In the genomic region with DNA sequence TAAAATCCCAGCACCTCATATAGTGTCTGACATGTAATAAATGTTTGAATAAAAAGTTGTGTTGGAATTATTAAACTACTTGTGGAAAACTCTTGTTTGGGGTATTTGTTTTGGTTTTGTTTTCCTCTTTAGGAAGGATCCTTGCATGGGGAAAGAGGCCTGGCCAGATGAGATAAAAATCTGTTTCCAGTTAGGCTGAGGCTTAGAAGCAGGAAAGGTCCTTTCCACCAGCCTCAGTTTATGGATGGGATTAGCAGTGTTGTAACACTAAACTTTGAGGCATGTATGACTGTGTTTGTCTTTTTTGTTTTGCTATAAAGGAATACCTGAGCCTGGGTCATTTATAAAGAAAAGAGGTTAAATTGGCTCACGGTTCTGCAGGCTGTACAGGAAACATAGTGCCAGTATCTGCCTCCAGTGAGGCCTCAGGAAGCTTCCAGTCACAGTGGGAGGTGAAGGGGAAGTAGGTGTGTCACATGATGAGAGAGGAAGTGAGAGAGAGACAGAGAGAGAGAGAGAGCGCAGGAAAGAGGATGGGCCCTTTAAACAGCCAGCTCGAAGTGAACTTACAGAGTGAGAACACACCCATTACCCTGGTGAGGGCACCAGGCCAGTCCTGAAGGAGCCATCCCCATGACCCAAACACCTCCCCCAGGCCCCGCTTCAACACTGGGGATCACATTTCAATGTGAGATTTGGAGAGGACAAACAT, we compare ENCODE assay signal across 17 cellular contexts. TPM values are rescaled to one million over a fixed set of nuclear protein-coding genes. Genes with fewer than 3 reads are reported as not detected.
DNase-seq lines count a peak whose midpoint lies in the region; ATAC-seq and TF ChIP-seq lines count a peak whose summit lies in the region.
"Had no signal": no experiment of that assay in that cellular context is flagged by ENCODE, and none has a peak within 500 bp of the region (broad histone marks: within the 10 kb centered on the region; RNA-seq: fewer than 3 reads in every experiment).

No MANE protein-coding gene starts in this region.

- H3K9ac ChIP-seq in IMR-90 (ENCODE audit: low read depth, low read length) (no peak overlapping the region), adipocyte (ENCODE audit: low read length) (no peak overlapping the region), mesenchymal stem cell (ENCODE audit: low read length) (no peak overlapping the region)
- H3K9ac ChIP-seq: BLaER1 had no signal

- H4K91ac ChIP-seq in IMR-90 (ENCODE audit: insufficient read depth, low read depth, low read length) = no peak overlapping the region
- H4K91ac ChIP-seq in mesenchymal stem cell (ENCODE audit: low read length) = no peak overlapping the region

- intact Hi-C loops in IMR-90 (cut with micrococcal nuclease) = no loop called here

- H3K36me3 ChIP-seq in IMR-90 (ENCODE audit: control insufficient read depth, insufficient read depth, low read length) = no peaks in the 10 kb centered on the region; the same call in 1 of the 2 replicates
- no peaks in the 10 kb centered on the region for H3K36me3 ChIP-seq in adipocyte (ENCODE audit: control insufficient read depth, insufficient read depth, low read length, severe bottlenecking)
- no peaks in the 10 kb centered on the region for H3K36me3 ChIP-seq in mesenchymal stem cell (ENCODE audit: control insufficient read depth in 1 of 2, insufficient read depth in 2 of 2, low read depth in 1 of 2, low read length in 2 of 2)
- H3K36me3 ChIP-seq: ascending aorta, BLaER1, tibial artery had no signal

- TF ChIP-seq CTCF in AG09309 (IDR thresholded peaks at IDR 0.05; ENCODE audit: control insufficient read depth, insufficient read depth, low read depth, low read length, missing control alignments) (no peak), IMR-90 (conservative IDR thresholded peaks at IDR 0.05; ENCODE audit: low read depth, low read length) (no peak), omental fat pad (IDR thresholded peaks at IDR 0.05) (no peak)

- 100% methylated on average over 1 of the region's 4 CpGs; no CpG with 5 or more reads in 1 of the 2 experiments for WGBS in IMR-90 (ENCODE audit: extremely low coverage in 2 of 2, insufficient read length in 1 of 2), 2 experiments
- WGBS in mesenchymal stem cell = 93% methylated on average over 1 of the region's 4 CpGs

- H4K20me1 ChIP-seq in IMR-90 (ENCODE audit: insufficient read depth, low read length) = 0 out of 2 replicates have a peak, but pooled peaks cover 3% of the 10 kb centered on the region
- H4K20me1 ChIP-seq: BLaER1 had no signal

- H3K23ac ChIP-seq in IMR-90 (ENCODE audit: low read depth, low read length) (no peak overlapping the region), mesenchymal stem cell (ENCODE audit: low read length in 2 of 2) (no peak overlapping the region)

- H3K4me2 ChIP-seq in IMR-90 (ENCODE audit: low read depth, low read length) (no peak overlapping the region), mesenchymal stem cell (ENCODE audit: low read length, poor library complexity, severe bottlenecking) (no peak overlapping the region)
- H3K4me2 ChIP-seq: BLaER1 had no signal

- POLR2A ChIA-PET in IMR-90 (lab: Charles Lee; ENCODE audit: unreplicated experiment) = no interaction called here

- no peak overlapping the region for H2AK9ac ChIP-seq in IMR-90 (replicated peaks; ENCODE audit: low read depth, low read length, poor library complexity)

- no peak overlapping the region for H4K5ac ChIP-seq in IMR-90 (ENCODE audit: low read depth, low read length)

- peak overlapping the region; percentile 49 for H2AK5ac ChIP-seq in IMR-90 (ENCODE audit: low read depth, low read length)
- peak overlapping the region; percentile 70 for H2AK5ac ChIP-seq in mesenchymal stem cell (ENCODE audit: low read length, severe bottlenecking)

- H3K14ac ChIP-seq in IMR-90 (replicated peaks; ENCODE audit: low read depth, low read length) (no peak overlapping the region; the same call in 1 of the 2 replicates), mesenchymal stem cell (ENCODE audit: low read length in 2 of 2) (no peak overlapping the region)

- H2BK5ac ChIP-seq in IMR-90 (ENCODE audit: low read depth, low read length, poor library complexity, severe bottlenecking) = peak overlapping the region; percentile 7
- no peak overlapping the region for H2BK5ac ChIP-seq in mesenchymal stem cell (ENCODE audit: low read depth, low read length, poor library complexity, severe bottlenecking)

- H3K9me1 ChIP-seq in IMR-90 (ENCODE audit: insufficient read depth, low read length) = peaks cover 11% of the 10 kb centered on the region; the same call in 1 of the 2 replicates

- CTCF ChIA-PET in IMR-90 (lab: Yijun Ruan, JAX) = interaction anchor here (1.4 kb wide), 1 partner anchor 14 kb away, joined by 4 read pairs; no protein-coding TSS in a partner anchor

- no peak for ATAC-seq in IMR-90 (ENCODE audit: low read depth)
- ATAC-seq in HG03342 (IDR thresholded peaks at IDR 0.05; ENCODE audit: unreplicated experiment) = no peak
- ATAC-seq in omental fat pad (ENCODE audit: low FRiP score) = no peak

- TF ChIP-seq POLR2A in IMR-90 (IDR thresholded peaks at IDR 0.05; ENCODE audit: low read depth, low read length) = no peak

- H4K8ac ChIP-seq in IMR-90 (ENCODE audit: low read depth in 2 of 2, low read length in 2 of 2) (no peak overlapping the region), mesenchymal stem cell (ENCODE audit: low read length) (peak overlapping the region; percentile 27)

- H3K27ac ChIP-seq in IMR-90 (ENCODE audit: insufficient read depth, low read length) = peak overlapping the region; percentile 44; the same call in 1 of the 2 replicates
- no peak overlapping the region for H3K27ac ChIP-seq in mesenchymal stem cell (ENCODE audit: low read length, poor library complexity, severe bottlenecking)
- H3K27ac ChIP-seq: ascending aorta, BLaER1, tibial artery had no signal

- H3K79me1 ChIP-seq in IMR-90 (ENCODE audit: low read depth in 1 of 2, low read length in 2 of 2) (peaks cover 37 to 78% of the 10 kb centered on the region in 2 experiments), mesenchymal stem cell (replicated peaks; ENCODE audit: low read length, poor library complexity, severe bottlenecking) (peaks cover 17% of the 10 kb centered on the region)

- H3K9me3 ChIP-seq in IMR-90 (ENCODE audit: control insufficient read depth, insufficient read depth, low read length) = no peaks in the 10 kb centered on the region
- no peaks in the 10 kb centered on the region for H3K9me3 ChIP-seq in adipocyte (ENCODE audit: control insufficient read depth, low read length)
- no peaks in the 10 kb centered on the region for H3K9me3 ChIP-seq in mesenchymal stem cell (ENCODE audit: control insufficient read depth, low read length)
- H3K9me3 ChIP-seq: ascending aorta, tibial artery had no signal

- H3K4ac ChIP-seq in IMR-90 (ENCODE audit: low read depth, low read length) = peak overlapping the region; percentile 11; the same call in 1 of the 2 replicates
- no peak overlapping the region for H3K4ac ChIP-seq in mesenchymal stem cell (ENCODE audit: low read depth in 1 of 2, low read length in 2 of 2)

- no peak overlapping the region for H2AFZ ChIP-seq in IMR-90 (replicated peaks; ENCODE audit: low read length, poor library complexity)
- no peak overlapping the region for H2AFZ ChIP-seq in mesenchymal stem cell (ENCODE audit: low read depth, low read length)

- H3K18ac ChIP-seq in IMR-90 (ENCODE audit: low read depth, low read length) = no peak overlapping the region; the same call in 1 of the 2 replicates
- H3K18ac ChIP-seq in mesenchymal stem cell (ENCODE audit: low read depth in 1 of 2, low read length in 2 of 2) = peak overlapping the region in 1 of 2 experiments; percentile 18

- DNase-seq in AG09309 (ENCODE audit: low read depth) = peak; percentile 63
- DNase-seq in IMR-90 = no peak
- peak; percentile 73 for DNase-seq in adipocyte (ENCODE audit: low read depth)
- peak; percentile 32 for DNase-seq in mesenchymal stem cell
- DNase-seq in 8988T = no peak
- no peak for DNase-seq in omental fat pad (ENCODE audit: low spot score)
- DNase-seq in inferior parietal cortex (ENCODE audit: extremely low spot score) = no peak
- DNase-seq: activated T-cell treated with anti-CD3 and anti-CD28 coated beads, Interleukin-2, amount 50 U/mL, for 1 hour; dorsolateral prefrontal cortex; NCI-H1417; NCI-H446 treated with DMSO at 0.1 percent for 48 hours; RPMI8226; T-helper 1 cell; tibial artery had no signal

- H2BK15ac ChIP-seq in IMR-90 (ENCODE audit: low read depth, low read length) (no peak overlapping the region), mesenchymal stem cell (ENCODE audit: low read depth, poor library complexity, severe bottlenecking) (no peak overlapping the region)

- H2BK120ac ChIP-seq in IMR-90 (ENCODE audit: low read depth, low read length) (no peak overlapping the region), mesenchymal stem cell (ENCODE audit: low read depth, low read length) (no peak overlapping the region)

- peak overlapping the region in 1 of 2 experiments; percentile 6 for H2BK12ac ChIP-seq in mesenchymal stem cell (ENCODE audit: low read length in 2 of 2)

- in situ Hi-C loops in IMR-90 (cut with MboI; ENCODE audit: low sequenced_read_pairs) = no loop called here

- no peak overlapping the region for H3K4me3 ChIP-seq in AG09309 (ENCODE audit: control insufficient read depth, low read depth, low read length)
- H3K4me3 ChIP-seq in IMR-90 (ENCODE audit: insufficient read depth, low read depth, low read length) = no peak overlapping the region
- no peak overlapping the region for H3K4me3 ChIP-seq in adipocyte (ENCODE audit: low read length)
- no peak overlapping the region for H3K4me3 ChIP-seq in mesenchymal stem cell (ENCODE audit: insufficient read depth in 1 of 2, low read depth in 1 of 2, low read length in 2 of 2)
- H3K4me3 ChIP-seq: ascending aorta, BLaER1, dorsolateral prefrontal cortex, tibial artery had no signal

- no peak for TF ChIP-seq RAD21 in IMR-90 (IDR thresholded peaks at IDR 0.05; ENCODE audit: low read length)

- H3K27me3 ChIP-seq in IMR-90 (ENCODE audit: control insufficient read depth, insufficient read depth, low read length) (no peaks in the 10 kb centered on the region), adipocyte (replicated peaks; ENCODE audit: control insufficient read depth, insufficient read depth, low read length) (no peaks in the 10 kb centered on the region), mesenchymal stem cell (ENCODE audit: control insufficient read depth in 1 of 2, insufficient read depth in 1 of 2, low read length in 2 of 2) (no peaks in the 10 kb centered on the region)
- H3K27me3 ChIP-seq: ascending aorta, BLaER1, dorsolateral prefrontal cortex, tibial artery had no signal

- no TSS peak for BruUV-seq in IMR-90 (replicated peaks; lab: Mats Ljungman, UMichigan)

- no peak overlapping the region for H2BK20ac ChIP-seq in IMR-90 (ENCODE audit: low read depth, low read length)

- dilution Hi-C loops in IMR-90 (cut with HindIII; ENCODE audit: low sequenced_read_pairs, unreplicated experiment) = no loop called here

- no peak overlapping the region for H3K56ac ChIP-seq in IMR-90 (ENCODE audit: extremely low read depth, insufficient read depth, low read length)

- H3K4me1 ChIP-seq in IMR-90 (ENCODE audit: control insufficient read depth, insufficient read depth, low read length) (peaks cover 11% of the 10 kb centered on the region), adipocyte (ENCODE audit: control insufficient read depth, insufficient read depth, low read length) (peaks cover 14% of the 10 kb centered on the region), mesenchymal stem cell (ENCODE audit: control insufficient read depth, insufficient read depth, low read depth, low read length) (peaks cover 10% of the 10 kb centered on the region)
- H3K4me1 ChIP-seq: ascending aorta, BLaER1, tibial artery had no signal

RNA-seq across cellular contexts. Expression of a gene that starts 21.6 kb away (rescaled TPM):
- 11.4 and 12.5 TPM in 2 replicates for total RNA-seq in IMR-90 (2012; rRNA removed)
- polyA plus RNA-seq in IMR-90 (2012; rRNA removed) = 8.4 and 10.5 TPM in 2 replicates
- polyA plus RNA-seq in IMR-90 (2012; cell fraction: cytosol; rRNA removed) = 4.7 and 5.1 TPM in 2 replicates
- polyA plus RNA-seq in IMR-90 (2012; cell fraction: nucleus; rRNA removed; ENCODE audit: low replicate concordance) = 28.6 and 38.1 TPM in 2 replicates
- polyA plus RNA-seq in mesenchymal stem cell (2013, experiment 1 of 2) = 5.8 TPM
- 6.8 TPM for polyA plus RNA-seq in mesenchymal stem cell (2013, experiment 2 of 2)
- 10 to 100 TPM in 3 of 4 donors, 1 to 10 TPM in 1; 9.0 to 46.0 (median 18.7) TPM for total RNA-seq in omental fat pad

Comparison
In these comparisons a context has a peak if more than half of its experiments do, and no peak if none do; other contexts are left out.
1. DNase-seq: peak in AG09309 (single experiment), adipocyte (single experiment) and mesenchymal stem cell (single experiment); none in IMR-90 (single experiment), 8988T (single experiment), omental fat pad (single experiment) and inferior parietal cortex (single experiment).